In the genomic region with DNA sequence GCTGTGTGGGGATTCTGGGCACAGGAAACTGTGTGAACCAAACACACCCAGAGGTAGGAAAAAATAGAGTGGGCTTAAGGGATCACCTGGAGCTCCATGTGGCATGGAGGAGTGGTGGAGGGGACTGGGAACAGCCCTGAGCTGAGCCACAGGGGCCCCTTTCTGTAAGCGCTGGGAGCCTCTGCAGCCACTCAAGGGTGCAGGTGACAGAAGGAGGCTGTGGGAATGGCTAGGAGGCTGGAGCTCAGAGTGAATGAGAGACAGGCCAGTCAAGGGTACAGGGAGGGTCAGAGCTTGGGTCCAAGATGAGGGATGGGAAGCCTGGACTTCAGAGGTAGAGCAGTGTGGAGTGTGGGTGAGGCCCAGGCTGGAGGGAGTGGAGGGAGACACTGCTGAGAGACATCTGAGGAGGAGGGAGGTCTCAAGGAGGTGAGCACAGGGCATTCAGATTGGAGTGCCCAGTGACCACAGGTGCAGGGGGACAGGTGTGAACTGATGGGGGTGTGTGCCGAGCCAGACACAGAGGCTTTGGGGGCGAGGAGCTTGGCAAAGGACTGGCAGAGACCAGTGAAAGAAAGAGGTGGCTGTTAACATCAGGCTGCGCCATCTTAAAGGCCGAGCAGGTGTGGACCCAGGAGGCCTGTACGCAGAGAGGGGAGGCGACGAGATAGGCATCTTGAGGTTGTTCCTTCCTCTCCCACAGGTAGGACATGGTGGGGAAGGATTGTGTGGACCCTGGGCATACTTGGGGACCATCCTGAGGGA, we compare ENCODE assay signal across 29 cellular contexts. TPM values are rescaled to one million over a fixed set of nuclear protein-coding genes. Genes with fewer than 3 reads are reported as not detected.
DNase-seq lines count a peak whose midpoint lies in the region; ATAC-seq and TF ChIP-seq lines count a peak whose summit lies in the region.
"Had no signal": no experiment of that assay in that cellular context is flagged by ENCODE, and none has a peak within 500 bp of the region (broad histone marks: within the 10 kb centered on the region; RNA-seq: fewer than 3 reads in every experiment).

No MANE protein-coding gene starts in this region.

- peaks cover 27% of the 10 kb centered on the region for H3K4me1 Mint-ChIP-seq in activated CD4-positive, alpha-beta T cell treated with anti-CD3 and anti-CD28 coated beads, Interleukin-2, amount 10 ng/mL, durations not matched to agents 7 days and 5 days
- H3K4me1 Mint-ChIP-seq in stimulated activated memory B cell treated with anti-CD40 and anti-IgM and Interleukin-4, amounts not matched to agents 10 μg/mL and 1 μg/mL and 100 μg/mL, for 72 hours = peaks cover under 1% of the 10 kb centered on the region
- no peaks in the 10 kb centered on the region for H3K4me1 Mint-ChIP-seq in chondrocyte (ENCODE audit: low read depth)

- CTCF ChIA-PET in activated CD4-positive, alpha-beta T cell treated with anti-CD3 and anti-CD28 coated beads, Interleukin-2, amount 10 ng/mL, durations not matched to agents 7 days and 5 days (lab: Charles Lee) = interaction anchor here (0.7 to 1.5 kb wide), 3 partner anchors 11 to 39 kb away, joined by 3 to 5 read pairs (median 3); no protein-coding TSS in a partner anchor

- no peaks in the 10 kb centered on the region for H3K9me3 ChIP-seq in KOPT-K1 (ENCODE audit: insufficient read depth, low read length, poor library complexity, severe bottlenecking)

- no peaks in the 10 kb centered on the region for H3K9me3 Mint-ChIP-seq in activated CD4-positive, alpha-beta T cell treated with anti-CD3 and anti-CD28 coated beads, Interleukin-2, amount 10 ng/mL, durations not matched to agents 7 days and 5 days
- H3K9me3 Mint-ChIP-seq in stimulated activated memory B cell treated with anti-CD40 and anti-IgM and Interleukin-4, amounts not matched to agents 10 μg/mL and 1 μg/mL and 100 μg/mL, for 72 hours = no peaks in the 10 kb centered on the region
- H3K9me3 Mint-ChIP-seq in chondrocyte (ENCODE audit: low read depth) = no peaks in the 10 kb centered on the region
- H3K9me3 Mint-ChIP-seq: activated CD4-positive, alpha-beta memory T cell treated with anti-CD3 and anti-CD28 coated beads, Interleukin-2, amount 10 ng/mL, durations not matched to agents 7 days and 5 days; memory B cell had no signal

- peak overlapping the region; percentile 57 for H3K27ac ChIP-seq in KOPT-K1 (ENCODE audit: low read depth, low read length, poor library complexity, severe bottlenecking)
- H3K27ac ChIP-seq: 22Rv1 had no signal

- H3K36me3 Mint-ChIP-seq in activated CD4-positive, alpha-beta T cell treated with anti-CD3 and anti-CD28 coated beads, Interleukin-2, amount 10 ng/mL, durations not matched to agents 7 days and 5 days (ENCODE audit: low read depth) = peaks cover 3% of the 10 kb centered on the region
- H3K36me3 Mint-ChIP-seq in stimulated activated memory B cell treated with anti-CD40 and anti-IgM and Interleukin-4, amounts not matched to agents 10 μg/mL and 1 μg/mL and 100 μg/mL, for 72 hours = no peaks in the 10 kb centered on the region
- no peaks in the 10 kb centered on the region for H3K36me3 Mint-ChIP-seq in chondrocyte (ENCODE audit: low read depth)
- H3K36me3 Mint-ChIP-seq: brain, CD14-positive monocyte, memory B cell had no signal

- H3K27me3 Mint-ChIP-seq in activated CD4-positive, alpha-beta T cell treated with anti-CD3 and anti-CD28 coated beads, Interleukin-2, amount 10 ng/mL, durations not matched to agents 7 days and 5 days = peaks cover 3% of the 10 kb centered on the region
- peaks cover 27% of the 10 kb centered on the region for H3K27me3 Mint-ChIP-seq in stimulated activated memory B cell treated with anti-CD40 and anti-IgM and Interleukin-4, amounts not matched to agents 10 μg/mL and 1 μg/mL and 100 μg/mL, for 72 hours
- H3K27me3 Mint-ChIP-seq in chondrocyte (ENCODE audit: low read depth) = peaks cover 28% of the 10 kb centered on the region

- H3K36me3 ChIP-seq in KOPT-K1 (ENCODE audit: insufficient read depth, low read length) = no peaks in the 10 kb centered on the region

- H3K4me3 Mint-ChIP-seq in activated CD4-positive, alpha-beta T cell treated with anti-CD3 and anti-CD28 coated beads, Interleukin-2, amount 10 ng/mL, durations not matched to agents 7 days and 5 days = no peak overlapping the region
- no peak overlapping the region for H3K4me3 Mint-ChIP-seq in stimulated activated memory B cell treated with anti-CD40 and anti-IgM and Interleukin-4, amounts not matched to agents 10 μg/mL and 1 μg/mL and 100 μg/mL, for 72 hours
- H3K4me3 Mint-ChIP-seq in chondrocyte (ENCODE audit: unreplicated experiment) = no peak overlapping the region
- H3K4me3 Mint-ChIP-seq: activated CD4-positive, alpha-beta memory T cell treated with anti-CD3 and anti-CD28 coated beads, Interleukin-2, amount 10 ng/mL, durations not matched to agents 7 days and 5 days; brain; CD14-positive monocyte; memory B cell had no signal

- no peak for TF ChIP-seq CTCF in chondrocyte (IDR thresholded peaks at IDR 0.05)

- no peak for DNase-seq in activated CD4-positive, alpha-beta T cell treated with anti-CD3 and anti-CD28 coated beads, Interleukin-2, amount 10 ng/mL, durations not matched to agents 7 days and 5 days
- DNase-seq in activated CD4-positive, alpha-beta T cell treated with anti-CD3 and anti-CD28 coated beads, Interleukin-2, amount 50 U/mL, for 1 hour = no peak
- DNase-seq in mesenteric fat pad (ENCODE audit: low spot score) (peak; percentile 55), chondrocyte (ENCODE audit: low spot score) (no peak)
- DNase-seq: activated CD4-positive, alpha-beta memory T cell treated with anti-CD3 and anti-CD28 coated beads, Interleukin-2, amount 10 ng/mL, durations not matched to agents 7 days and 5 days; activated gamma-delta T cell treated with Interleukin-2 at 50 U/mL for 16 hours; Calu3; KBM-7; MM.1S; NCI-H1417; NCI-H2081; NCI-H2227 treated with DMSO at 0.1 percent for 48 hours; nucleus accumbens; small intestine; stimulated activated CD4-positive, alpha-beta T cell treated with anti-CD3 and anti-CD28 coated beads, Interleukin-1b, Interleukin-23, amount 100 ng/mL, for 48 hours; stimulated activated CD8-positive, alpha-beta memory T cell treated with anti-CD3 and anti-CD28 coated beads, Interleukin-4, amount 100 ng/mL, for 48 hours; trophoblast cell had no signal

- peak overlapping the region; percentile 37 for H3K27ac Mint-ChIP-seq in activated CD4-positive, alpha-beta T cell treated with anti-CD3 and anti-CD28 coated beads, Interleukin-2, amount 10 ng/mL, durations not matched to agents 7 days and 5 days
- H3K27ac Mint-ChIP-seq in stimulated activated memory B cell treated with anti-CD40 and anti-IgM and Interleukin-4, amounts not matched to agents 10 μg/mL and 1 μg/mL and 100 μg/mL, for 72 hours = no peak overlapping the region
- no peak overlapping the region for H3K27ac Mint-ChIP-seq in chondrocyte (ENCODE audit: unreplicated experiment)
- H3K27ac Mint-ChIP-seq: activated CD4-positive, alpha-beta memory T cell treated with anti-CD3 and anti-CD28 coated beads, Interleukin-2, amount 10 ng/mL, durations not matched to agents 7 days and 5 days; brain; CD14-positive monocyte; memory B cell had no signal

- POLR2A ChIA-PET in activated CD4-positive, alpha-beta T cell treated with anti-CD3 and anti-CD28 coated beads, Interleukin-2, amount 10 ng/mL, durations not matched to agents 7 days and 5 days (lab: Charles Lee) = no interaction called here

- peak; percentile 10 for ATAC-seq in stimulated activated memory B cell treated with anti-CD40 and anti-IgM and Interleukin-4, amounts not matched to agents 10 μg/mL and 1 μg/mL and 100 μg/mL, for 72 hours
- ATAC-seq in HG03457 (IDR thresholded peaks at IDR 0.05; ENCODE audit: unreplicated experiment) (no peak), GM19023 (IDR thresholded peaks at IDR 0.05; ENCODE audit: unreplicated experiment) (no peak)

RNA-seq across cellular contexts. Expression of gene FGD5, which starts 56.8 kb away (rescaled TPM):
- under 1 TPM; 0.15 to 0.17 TPM for total RNA-seq in activated CD4-positive, alpha-beta T cell treated with anti-CD3 and anti-CD28 coated beads, Interleukin-2, amount 10 ng/mL, durations not matched to agents 7 days and 5 days
- total RNA-seq in mesenteric fat pad (38.6 TPM), chondrocyte (0.22 to 0.46 TPM (median 0.28 TPM) in 3 replicates)
- total RNA-seq: Calu3; HT1080; myocyte; SK-MEL-5; T-helper 1 cell treated with Interleukin-12 subunit alpha and Interleukin-12 subunit beta and Interleukin-4 antibody, amounts not matched to agents 30 ng/mL and 1 ng/mL, for 36 hours had no signal

Comparison
In these comparisons a context has a peak if more than half of its experiments do, and no peak if none do; other contexts are left out.
1. RNA of gene FGD5, which starts 56.8 kb away (total RNA-seq): 38.6 TPM in mesenteric fat pad (single experiment); 0.22 to 0.46 TPM in chondrocyte and 0.15 to 0.17 TPM in activated CD4-positive, alpha-beta T cell treated with anti-CD3 and anti-CD28 coated beads, Interleukin-2, amount 10 ng/mL, durations not matched to agents 7 days and 5 days; every median in the first group is over 10 times any median in the second.